27 cellular contexts compared by ENCODE assay signal in genomic region chr18:54815086-54815485, GRCh38. TPM values are rescaled to one million over a fixed set of nuclear protein-coding genes. Genes with fewer than 3 reads are reported as not detected.
"Had no signal": no experiment of that assay in that cellular context is flagged by ENCODE, and none has a peak within 500 bp of the region (broad histone marks: within the 10 kb centered on the region; RNA-seq: fewer than 3 reads in every experiment).

No MANE protein-coding gene starts in this region.

- H3K79me2 ChIP-seq: hepatocyte had no signal

- H2AFZ ChIP-seq: hepatocyte had no signal

- DNase-seq: colonic mucosa; cortex of kidney; effector CD8-positive, alpha-beta T cell; effector memory CD8-positive, alpha-beta T cell; endodermal cell; erythroblast; esophagus squamous epithelium; foreskin fibroblast; heart left ventricle; hypothalamus; immature natural killer cell; islet precursor cell; kidney; kidney glomerular epithelial cell; left cardiac atrium; left lung; left ventricle myocardium superior; lower lobe of right lung; mesenchymal stem cell; mucosa of descending colon; naive B cell; naive thymus-derived CD8-positive, alpha-beta T cell had no signal

- H3K4me2 ChIP-seq: hepatocyte had no signal

- H3K9me3 ChIP-seq: colonic mucosa, esophagus squamous epithelium, gastroesophageal sphincter, heart left ventricle, left lung, lower lobe of right lung, mucosa of descending colon had no signal

- ATAC-seq: effector memory CD8-positive, alpha-beta T cell; esophagus mucosa; gastroesophageal sphincter; heart left ventricle; left cardiac atrium; left lung; left ventricle myocardium superior; lower lobe of right lung; mucosa of descending colon; naive thymus-derived CD8-positive, alpha-beta T cell had no signal

- H3K4me1 ChIP-seq: colonic mucosa, esophagus squamous epithelium, gastroesophageal sphincter, heart left ventricle, left lung, lower lobe of right lung had no signal

- H3K27me3 ChIP-seq: colonic mucosa, esophagus squamous epithelium, gastroesophageal sphincter, heart left ventricle, hepatocyte, left lung had no signal

- H3K4me3 ChIP-seq: colonic mucosa, esophagus squamous epithelium, gastroesophageal sphincter, heart left ventricle, hepatocyte, left lung, lower lobe of right lung, mucosa of descending colon had no signal

- H3K36me3 ChIP-seq: colonic mucosa, esophagus squamous epithelium, gastroesophageal sphincter, heart left ventricle, left lung, lower lobe of right lung had no signal

RNA-seq across cellular contexts. Expression of gene RAB27B, which starts 13.2 kb away (rescaled TPM):
- total RNA-seq: dermis microvascular lymphatic vessel endothelial cell, lung microvascular endothelial cell had no signal
